Comparison of ENCODE assay signal across 8 cellular contexts in the genomic region with DNA sequence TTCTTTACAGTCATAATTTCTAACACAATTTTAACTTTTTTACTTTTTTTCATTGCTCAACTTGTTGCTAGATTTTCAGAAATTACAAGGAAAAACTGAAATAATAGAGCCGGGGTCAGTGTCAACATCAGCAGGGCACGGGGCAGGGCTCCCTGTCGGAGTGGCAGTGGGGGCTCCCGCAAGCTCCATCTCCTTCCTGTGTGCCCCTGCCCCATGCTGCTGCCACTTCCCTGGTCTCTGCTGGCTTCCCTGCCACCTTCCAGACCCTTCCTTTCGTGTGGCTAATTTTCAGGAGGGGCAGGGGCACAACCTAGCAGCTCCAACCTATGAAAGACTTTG. TPM values are rescaled to one million over a fixed set of nuclear protein-coding genes. Genes with fewer than 3 reads are reported as not detected.
DNase-seq lines count a peak whose midpoint lies in the region; ATAC-seq and TF ChIP-seq lines count a peak whose summit lies in the region.

No MANE protein-coding gene starts in this region.

- H3K9me2 ChIP-seq in OCI-LY7 (ENCODE audit: insufficient read depth, low read length): no peaks in the 10 kb centered on the region

- H3K27me3 ChIP-seq in CD8-positive, alpha-beta T cell (ENCODE audit: insufficient read depth, low read length): no peaks in the 10 kb centered on the region
- peaks cover 3% of the 10 kb centered on the region for H3K27me3 ChIP-seq in neutrophil

- peaks cover 20% of the 10 kb centered on the region for H3K36me3 Mint-ChIP-seq in CD8-positive, alpha-beta T cell
- H3K36me3 Mint-ChIP-seq in endothelial cell (ENCODE audit: low read depth, unreplicated experiment): peaks cover 10% of the 10 kb centered on the region

- no peaks in the 10 kb centered on the region for H3K27me3 Mint-ChIP-seq in CD8-positive, alpha-beta T cell (ENCODE audit: low read depth)
- H3K27me3 Mint-ChIP-seq in endothelial cell (ENCODE audit: unreplicated experiment): peaks cover 8% of the 10 kb centered on the region

- BruUV-seq in OCI-LY7 (replicated peaks; lab: Mats Ljungman, UMichigan): no TSS peak

- no peaks in the 10 kb centered on the region for H4K20me1 ChIP-seq in OCI-LY7 (ENCODE audit: insufficient read depth, low read length)

- peak overlapping the region; percentile 96 for H3K4me2 ChIP-seq in OCI-LY7 (ENCODE audit: low read length)

- CTCF ChIA-PET in CD8-positive, alpha-beta T cell (lab: Charles Lee): interaction anchor here (0.9 to 1.0 kb wide), 2 partner anchors 10 to 254 kb away, joined by 3 read pairs; no protein-coding TSS in a partner anchor
- CTCF ChIA-PET in OCI-LY7 (lab: Charles Lee; ENCODE audit: unreplicated experiment): no interaction called here

- peaks cover 33% of the 10 kb centered on the region for H3K4me1 Mint-ChIP-seq in CD8-positive, alpha-beta T cell (ENCODE audit: low read depth)
- H3K4me1 Mint-ChIP-seq in endothelial cell (ENCODE audit: unreplicated experiment): peaks cover 19% of the 10 kb centered on the region

- peak overlapping the region; percentile 95 for H3K4me3 Mint-ChIP-seq in CD8-positive, alpha-beta T cell
- H3K4me3 Mint-ChIP-seq in endothelial cell (ENCODE audit: unreplicated experiment): peak overlapping the region; percentile 94

- POLR2A ChIA-PET in CD8-positive, alpha-beta T cell (lab: Charles Lee): no interaction called here
- POLR2A ChIA-PET in OCI-LY7 (lab: Charles Lee): no interaction called here

- peaks cover 1% of the 10 kb centered on the region for H3K36me3 ChIP-seq in CD8-positive, alpha-beta T cell (ENCODE audit: insufficient read depth, low read length)
- peaks cover 8% of the 10 kb centered on the region; the same call in 1 of the 2 replicates for H3K36me3 ChIP-seq in OCI-LY7 (ENCODE audit: insufficient read depth, low read length)
- peaks cover 17% of the 10 kb centered on the region for H3K36me3 ChIP-seq in neutrophil

- peaks cover 14% of the 10 kb centered on the region; the same call in 1 of the 2 replicates for H3K79me2 ChIP-seq in OCI-LY7 (ENCODE audit: insufficient read depth, low read depth, low read length)

- no peak overlapping the region for H3K27ac ChIP-seq in CD8-positive, alpha-beta T cell (ENCODE audit: low read depth, low read length)
- no peak overlapping the region for H3K27ac ChIP-seq in OCI-LY7 (ENCODE audit: low read depth, low read length, poor library complexity, severe bottlenecking)
- peak overlapping the region; percentile 82 for H3K27ac ChIP-seq in neutrophil

- H2AFZ ChIP-seq in OCI-LY7 (ENCODE audit: low read length): no peak overlapping the region

- H3K27ac Mint-ChIP-seq in CD8-positive, alpha-beta T cell: peak overlapping the region; percentile 93
- H3K27ac Mint-ChIP-seq in endothelial cell (ENCODE audit: unreplicated experiment): no peak overlapping the region

- H3K4me3 ChIP-seq in CD8-positive, alpha-beta T cell (ENCODE audit: low read depth, low read length): peak overlapping the region; percentile 94
- H3K4me3 ChIP-seq in OCI-LY7 (ENCODE audit: low read depth, low read length, poor library complexity, severe bottlenecking): peak overlapping the region; percentile 96
- H3K4me3 ChIP-seq in neutrophil (ENCODE audit: low read depth in 1 of 2, low read length in 1 of 2): peak overlapping the region; percentile 70 to 84

- no peak for DNase-seq in CD8-positive, alpha-beta T cell
- DNase-seq in OCI-LY7 (ENCODE audit: low spot score) (no peak), endothelial cell (ENCODE audit: low spot score) (no peak), NCI-H748 (lab: John Stamatoyannopoulos, UW; ENCODE audit: unreplicated experiment) (no peak), NCI-H82 (lab: John Stamatoyannopoulos, UW) (no peak)

- no peak for TF ChIP-seq CTCF in CD8-positive, alpha-beta T cell (IDR thresholded peaks at IDR 0.05)
- TF ChIP-seq CTCF in OCI-LY7 (conservative IDR thresholded peaks at IDR 0.05; ENCODE audit: low read length): no peak
- TF ChIP-seq CTCF in endothelial cell (IDR thresholded peaks at IDR 0.05; ENCODE audit: unreplicated experiment): no peak
- TF ChIP-seq CTCF in neutrophil (IDR thresholded peaks at IDR 0.05): no peak

- intact Hi-C loops in CD8-positive, alpha-beta T cell (cut with DNase I, micrococcal nuclease): loop anchor here (2.0 to 10.0 kb wide), 3 partner anchors 170 to 463 kb away; a partner anchor contains a TSS
- intact Hi-C loops in OCI-LY7 (cut with micrococcal nuclease; ENCODE audit: unreplicated experiment): no loop called here

- no peak for ATAC-seq in CD8-positive, alpha-beta T cell
- ATAC-seq in HG02885 (IDR thresholded peaks at IDR 0.05; ENCODE audit: poor library complexity, unreplicated experiment): no peak
- ATAC-seq in GM21526 (IDR thresholded peaks at IDR 0.05; ENCODE audit: low FRiP score, unreplicated experiment): no peak

- H3K9me3 Mint-ChIP-seq in CD8-positive, alpha-beta T cell: no peaks in the 10 kb centered on the region
- no peaks in the 10 kb centered on the region for H3K9me3 Mint-ChIP-seq in endothelial cell (ENCODE audit: unreplicated experiment)

- peaks cover 26% of the 10 kb centered on the region for H3K4me1 ChIP-seq in CD8-positive, alpha-beta T cell (ENCODE audit: insufficient read depth, low read length)
- H3K4me1 ChIP-seq in OCI-LY7 (ENCODE audit: insufficient read depth, low read length, poor library complexity, severe bottlenecking) (peaks cover 27% of the 10 kb centered on the region), neutrophil (ENCODE audit: control insufficient read depth in 1 of 2, insufficient read depth in 1 of 2, low read depth in 1 of 2, low read length in 1 of 2) (peaks cover 28 to 29% of the 10 kb centered on the region in 2 experiments)

- H3K9me3 ChIP-seq in CD8-positive, alpha-beta T cell (ENCODE audit: low read length): no peaks in the 10 kb centered on the region
- H3K9me3 ChIP-seq in OCI-LY7 (ENCODE audit: low read length) (no peaks in the 10 kb centered on the region), neutrophil (no peaks in the 10 kb centered on the region)

RNA-seq across cellular contexts. Expression of a gene that starts 1.0 kb away (rescaled TPM):
- 10 to 100 TPM; 82.2 to 85.2 TPM for total RNA-seq in CD8-positive, alpha-beta T cell
- total RNA-seq in OCI-LY7 (2014; rRNA removed; shearing (Covaris generic)): 27.4 and 31.0 TPM in 2 replicates
- 58.2 and 58.9 TPM in 2 replicates for total RNA-seq in OCI-LY7 (2022)
- 43.9 TPM for total RNA-seq in endothelial cell (ENCODE audit: unreplicated experiment)
